10 cellular contexts compared by ENCODE assay signal in the genomic region with DNA sequence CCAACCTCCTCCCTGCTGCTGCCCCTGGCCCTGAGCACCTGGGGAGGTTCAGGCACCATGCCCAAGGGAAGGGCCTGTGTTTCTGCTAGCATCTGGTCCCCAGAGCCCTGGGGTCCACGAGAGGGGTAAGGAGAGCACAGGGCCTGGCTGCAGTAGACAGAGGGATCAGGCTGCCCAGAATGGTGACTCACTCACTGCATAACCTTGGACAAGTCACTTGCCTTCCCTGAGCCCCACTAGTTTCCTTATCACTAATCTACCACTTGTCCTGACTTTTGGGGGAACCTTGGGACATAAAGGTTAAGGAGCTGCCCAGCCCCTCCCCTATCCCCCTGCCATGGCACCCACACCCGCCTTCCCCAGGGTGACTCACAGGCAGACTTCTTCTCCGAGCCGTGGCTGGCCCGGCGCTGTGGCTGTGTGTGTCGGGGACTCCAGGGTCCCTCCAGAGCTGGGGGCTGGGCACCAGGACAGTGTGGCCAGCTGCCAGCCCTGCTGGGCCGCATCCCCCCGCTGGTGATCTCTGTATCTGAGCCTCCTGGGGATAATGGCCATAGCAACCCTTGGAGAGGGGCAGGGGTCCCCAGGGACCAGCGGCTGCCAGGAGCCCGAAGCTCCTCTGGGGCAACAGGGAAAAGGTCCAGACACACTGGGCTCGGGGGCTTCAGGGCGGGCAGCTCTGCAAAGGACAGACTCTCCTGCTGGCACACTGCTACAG. TPM values are rescaled to one million over a fixed set of nuclear protein-coding genes. Genes with fewer than 3 reads are reported as not detected.
DNase-seq lines count a peak whose midpoint lies in the region; ATAC-seq, FAIRE-seq and TF ChIP-seq lines count a peak whose summit lies in the region.
"Had no signal": no experiment of that assay in that cellular context is flagged by ENCODE, and none has a peak within 500 bp of the region (broad histone marks: within the 10 kb centered on the region; RNA-seq: fewer than 3 reads in every experiment).

No MANE protein-coding gene starts in this region.

- FAIRE-seq in astrocyte (lab: Jason Lieb, UNC) = no peak
- FAIRE-seq: islet of Langerhans had no signal

- H2AFZ ChIP-seq in astrocyte (ENCODE audit: low read depth, low read length) = no peak overlapping the region

- peak overlapping the region; percentile 85 for H3K27ac ChIP-seq in CD8-positive, alpha-beta memory T cell (ENCODE audit: low read depth, low read length)
- H3K27ac ChIP-seq in astrocyte (ENCODE audit: low read depth, low read length) = no peak overlapping the region
- no peak overlapping the region for H3K27ac ChIP-seq in prostate gland
- no peak overlapping the region for H3K27ac ChIP-seq in WERI-Rb-1

- H3K4me1 Mint-ChIP-seq in CD8-positive, alpha-beta memory T cell = peaks cover 8 to 16% (median 11%) of the 10 kb centered on the region in 3 donors
- H3K4me1 Mint-ChIP-seq in HFFc6 (ENCODE audit: low read depth) = peaks cover 5% of the 10 kb centered on the region; the same call in 1 of the 2 replicates
- H3K4me1 Mint-ChIP-seq in astrocyte (ENCODE audit: low read depth, unreplicated experiment) = peaks cover 9% of the 10 kb centered on the region
- peaks cover 2 to 16% (median 12%) of the 10 kb centered on the region in 4 donors for H3K4me1 Mint-ChIP-seq in naive thymus-derived CD8-positive, alpha-beta T cell

- no peaks in the 10 kb centered on the region for H3K79me2 ChIP-seq in astrocyte (ENCODE audit: insufficient read depth, low read length)

- H3K27me3 Mint-ChIP-seq in CD8-positive, alpha-beta memory T cell = peaks cover 0 to 2% of the 10 kb centered on the region in 2 donors
- H3K27me3 Mint-ChIP-seq in HFFc6 (ENCODE audit: insufficient read depth) = peaks cover 16% of the 10 kb centered on the region; the same call in 1 of the 2 replicates
- peaks cover 3% of the 10 kb centered on the region for H3K27me3 Mint-ChIP-seq in astrocyte (ENCODE audit: low read depth, unreplicated experiment)
- no peaks in the 10 kb centered on the region for H3K27me3 Mint-ChIP-seq in naive thymus-derived CD8-positive, alpha-beta T cell

- no peaks in the 10 kb centered on the region for H3K27me3 ChIP-seq in CD8-positive, alpha-beta memory T cell (ENCODE audit: insufficient read depth, low read length, poor library complexity, severe bottlenecking)
- peaks cover 1% of the 10 kb centered on the region for H3K27me3 ChIP-seq in astrocyte (ENCODE audit: insufficient read depth, low read length)
- no peaks in the 10 kb centered on the region for H3K27me3 ChIP-seq in prostate gland (replicated peaks; ENCODE audit: insufficient read depth)
- H3K27me3 ChIP-seq in WERI-Rb-1 (ENCODE audit: insufficient read depth, low read depth, severe bottlenecking) = no peaks in the 10 kb centered on the region

- TF ChIP-seq POLR2A in prostate gland (IDR thresholded peaks at IDR 0.05) = no peak

- H3K27ac Mint-ChIP-seq in CD8-positive, alpha-beta memory T cell = peak overlapping the region in 2 of 8 donors; percentile 17 to 25
- H3K27ac Mint-ChIP-seq in HFFc6 (no peak overlapping the region), astrocyte (ENCODE audit: unreplicated experiment) (no peak overlapping the region)
- peak overlapping the region in 2 of 10 donors; percentile 35 to 51 for H3K27ac Mint-ChIP-seq in naive thymus-derived CD8-positive, alpha-beta T cell
- H3K27ac Mint-ChIP-seq: activated CD8-positive, alpha-beta memory T cell treated with anti-CD3 and anti-CD28 coated beads, Interleukin-2, amount 10 ng/mL, durations not matched to agents 7 days and 5 days had no signal

- no peaks in the 10 kb centered on the region for H3K9me3 ChIP-seq in CD8-positive, alpha-beta memory T cell (ENCODE audit: low read length)
- no peaks in the 10 kb centered on the region for H3K9me3 ChIP-seq in astrocyte (ENCODE audit: insufficient read depth, low read depth, low read length)
- no peaks in the 10 kb centered on the region for H3K9me3 ChIP-seq in prostate gland
- H3K9me3 ChIP-seq in WERI-Rb-1 (ENCODE audit: severe bottlenecking) = no peaks in the 10 kb centered on the region

- no peak for TF ChIP-seq CTCF in HFFc6 (IDR thresholded peaks at IDR 0.05)
- TF ChIP-seq CTCF in astrocyte (IDR thresholded peaks at IDR 0.05; ENCODE audit: insufficient read depth, low read depth, low read length) = no peak
- no peak for TF ChIP-seq CTCF in prostate gland (IDR thresholded peaks at IDR 0.05)
- TF ChIP-seq CTCF in WERI-Rb-1 (IDR thresholded peaks at IDR 0.05; ENCODE audit: low read depth, low read length) = no peak

- intact Hi-C loops in prostate gland (cut with DNase I) = loop anchor here (5.0 kb wide), 2 partner anchors 34 to 144 kb away; a partner anchor contains a TSS

- H4K20me1 ChIP-seq in astrocyte (ENCODE audit: insufficient read depth, low read length) = no peaks in the 10 kb centered on the region

- CTCF ChIA-PET in CD8-positive, alpha-beta memory T cell (lab: Charles Lee) = no interaction called here

- POLR2A ChIA-PET in CD8-positive, alpha-beta memory T cell (lab: Charles Lee) = interaction anchor here (0.6 to 2.7 kb wide), 3 partner anchors 8 to 56 kb away, joined by 3 to 26 read pairs (median 5); no protein-coding TSS in a partner anchor
- POLR2A ChIA-PET in naive thymus-derived CD8-positive, alpha-beta T cell (lab: Charles Lee) = interaction anchor here (0.6 to 3.1 kb wide), 3 partner anchors 9 to 410 kb away, joined by 3 to 28 read pairs (median 4); no protein-coding TSS in a partner anchor

- H3K4me2 ChIP-seq in astrocyte (ENCODE audit: low read length) = no peak overlapping the region

- peak overlapping the region in 3 of 7 donors; percentile 29 to 49 (median 39) for H3K4me3 Mint-ChIP-seq in CD8-positive, alpha-beta memory T cell
- H3K4me3 Mint-ChIP-seq in HFFc6 = no peak overlapping the region
- H3K4me3 Mint-ChIP-seq in astrocyte (ENCODE audit: unreplicated experiment) = no peak overlapping the region
- H3K4me3 Mint-ChIP-seq in naive thymus-derived CD8-positive, alpha-beta T cell = peak overlapping the region in 6 of 10 donors; percentile 18 to 50 (median 30)

- peaks cover 0 to 7% (median 6%) of the 10 kb centered on the region in 3 donors for H3K36me3 Mint-ChIP-seq in CD8-positive, alpha-beta memory T cell
- H3K36me3 Mint-ChIP-seq in HFFc6 (ENCODE audit: low read depth) (no peaks in the 10 kb centered on the region), astrocyte (ENCODE audit: low read depth, unreplicated experiment) (peaks cover 3% of the 10 kb centered on the region)
- peaks cover 0 to 7% (median 2%) of the 10 kb centered on the region in 3 donors for H3K36me3 Mint-ChIP-seq in naive thymus-derived CD8-positive, alpha-beta T cell
- H3K36me3 Mint-ChIP-seq: activated CD8-positive, alpha-beta memory T cell treated with anti-CD3 and anti-CD28 coated beads, Interleukin-2, amount 10 ng/mL, durations not matched to agents 7 days and 5 days had no signal

- H3K4me3 ChIP-seq in CD8-positive, alpha-beta memory T cell (ENCODE audit: low read length) = no peak overlapping the region
- H3K4me3 ChIP-seq in astrocyte (ENCODE audit: insufficient read depth, low read depth, low read length) = no peak overlapping the region
- H3K4me3 ChIP-seq in prostate gland = no peak overlapping the region
- no peak overlapping the region for H3K4me3 ChIP-seq in WERI-Rb-1 (ENCODE audit: low read depth, low read length)

- DNase-seq in CD8-positive, alpha-beta memory T cell = no peak
- DNase-seq in HFFc6 (peak; percentile 12), astrocyte (ENCODE audit: low read depth) (peak; percentile 24), prostate gland (ENCODE audit: low spot score) (no peak), WERI-Rb-1 (no peak)
- no peak for DNase-seq in naive thymus-derived CD8-positive, alpha-beta T cell
- no peak for DNase-seq in stimulated activated CD4-positive, alpha-beta T cell treated with anti-CD3 and anti-CD28 coated beads, Interleukin-4, amount 100 ng/mL, for 1 hour
- DNase-seq: activated CD8-positive, alpha-beta memory T cell treated with anti-CD3 and anti-CD28 coated beads, Interleukin-2, amount 10 ng/mL, durations not matched to agents 7 days and 5 days had no signal

- H3K36me3 ChIP-seq in CD8-positive, alpha-beta memory T cell (ENCODE audit: insufficient read depth, low read length) = peaks cover 4% of the 10 kb centered on the region
- H3K36me3 ChIP-seq in astrocyte (ENCODE audit: insufficient read depth, low read length) (no peaks in the 10 kb centered on the region), prostate gland (no peaks in the 10 kb centered on the region), WERI-Rb-1 (no peaks in the 10 kb centered on the region)

- ATAC-seq in naive thymus-derived CD8-positive, alpha-beta T cell = no peak
- ATAC-seq: activated CD8-positive, alpha-beta memory T cell treated with anti-CD3 and anti-CD28 coated beads, Interleukin-2, amount 10 ng/mL, durations not matched to agents 7 days and 5 days had no signal

- H3K4me1 ChIP-seq in CD8-positive, alpha-beta memory T cell (ENCODE audit: insufficient read depth, low read length) = peaks cover 16% of the 10 kb centered on the region
- peaks cover 11% of the 10 kb centered on the region for H3K4me1 ChIP-seq in astrocyte (ENCODE audit: insufficient read depth, low read length)
- no peaks in the 10 kb centered on the region for H3K4me1 ChIP-seq in prostate gland (replicated peaks)

- H3K9ac ChIP-seq in astrocyte (ENCODE audit: low read length) = no peak overlapping the region

- H3K9me3 Mint-ChIP-seq in CD8-positive, alpha-beta memory T cell = no peaks in the 10 kb centered on the region
- H3K9me3 Mint-ChIP-seq in HFFc6 (no peaks in the 10 kb centered on the region), astrocyte (ENCODE audit: unreplicated experiment) (no peaks in the 10 kb centered on the region)
- no peaks in the 10 kb centered on the region for H3K9me3 Mint-ChIP-seq in naive thymus-derived CD8-positive, alpha-beta T cell
- H3K9me3 Mint-ChIP-seq: T-helper 1 cell treated with Interleukin-12 subunit alpha and Interleukin-12 subunit beta and Interleukin-4 antibody, amounts not matched to agents 30 μg/mL and 1 μg/mL, for 36 hours had no signal

- WGBS in prostate gland = 69% methylated on average over 13 of the region's 13 CpGs

RNA-seq across cellular contexts. Expression of a gene that starts 4.0 kb away (rescaled TPM):
- 1 to 10 TPM; 6.8 to 7.8 TPM for total RNA-seq in CD8-positive, alpha-beta memory T cell
- 12.7 TPM for polyA plus RNA-seq in CD8-positive, alpha-beta memory T cell
- total RNA-seq in HFFc6 (2021; fragmentation: NEBNext Ultra II Directional; extraction: Animal tissue kit (Norgen Biotek cat#: 25700)) = 1 to 10 TPM; 5.5 to 9.0 (median 7.2) TPM
- total RNA-seq in astrocyte = 5.7 and 7.4 TPM in 2 replicates
- total RNA-seq in naive thymus-derived CD8-positive, alpha-beta T cell = 10 to 100 TPM; 11.9 to 12.7 TPM
- polyA plus RNA-seq in naive thymus-derived CD8-positive, alpha-beta T cell = 1 to 10 TPM; 6.4 to 8.9 (median 7.7) TPM
- total RNA-seq in prostate gland = 10 to 100 TPM; 13.1 to 18.8 TPM

RNA-seq across cellular contexts. Expression of a gene that starts 28.6 kb away (rescaled TPM):
- 1 to 10 TPM; 5.2 to 5.6 TPM for total RNA-seq in CD8-positive, alpha-beta memory T cell
- polyA plus RNA-seq in CD8-positive, alpha-beta memory T cell = 2.6 TPM
- total RNA-seq in HFFc6 (2021; fragmentation: NEBNext Ultra II Directional; extraction: Animal tissue kit (Norgen Biotek cat#: 25700)) = 10 to 100 TPM in 1 of 6 experiments, 1 to 10 TPM in 5; 6.5 to 11.8 (median 7.5) TPM
- 8.2 and 8.6 TPM in 2 replicates for total RNA-seq in astrocyte
- 1 to 10 TPM; 8.8 to 9.6 TPM for total RNA-seq in naive thymus-derived CD8-positive, alpha-beta T cell
- polyA plus RNA-seq in naive thymus-derived CD8-positive, alpha-beta T cell = 1 to 10 TPM; 1.7 to 2.9 (median 2.7) TPM
- total RNA-seq in prostate gland = 10 to 100 TPM in 1 of 2 donors, 1 to 10 TPM in 1; 5.5 to 12.9 TPM

RNA-seq across cellular contexts. Expression of a gene that starts 52.6 kb away (rescaled TPM):
- not detected for total RNA-seq in CD8-positive, alpha-beta memory T cell
- polyA plus RNA-seq in CD8-positive, alpha-beta memory T cell = not detected
- 100 to 1,000 TPM in 1 of 6 experiments, 10 to 100 TPM in 5; 77.3 to 106 (median 81.2) TPM for total RNA-seq in HFFc6 (2021; fragmentation: NEBNext Ultra II Directional; extraction: Animal tissue kit (Norgen Biotek cat#: 25700))
- total RNA-seq in astrocyte (117 and 140 TPM in 2 replicates), prostate gland (10 to 100 TPM; 14.8 to 17.7 TPM)
- not detected for total RNA-seq in naive thymus-derived CD8-positive, alpha-beta T cell
- polyA plus RNA-seq in naive thymus-derived CD8-positive, alpha-beta T cell = not detected
- total RNA-seq: activated CD8-positive, alpha-beta memory T cell treated with anti-CD3 and anti-CD28 coated beads, Interleukin-2, amount 10 ng/mL, durations not matched to agents 7 days and 5 days had no signal

Comparison
In these comparisons a context has a peak if more than half of its experiments do, and no peak if none do; other contexts are left out.
1. DNase-seq: peak in HFFc6 (single experiment) and astrocyte (single experiment); none in CD8-positive, alpha-beta memory T cell (0 of 5), naive thymus-derived CD8-positive, alpha-beta T cell (0 of 10), prostate gland (single experiment), stimulated activated CD4-positive, alpha-beta T cell treated with anti-CD3 and anti-CD28 coated beads, Interleukin-4, amount 100 ng/mL, for 1 hour (single experiment) and WERI-Rb-1 (single experiment).
2. H3K4me3 Mint-ChIP-seq: peak in naive thymus-derived CD8-positive, alpha-beta T cell (6 of 10); none in HFFc6 (single experiment) and astrocyte (single experiment).
3. RNA of a gene that starts 52.6 kb away (total RNA-seq): 117 to 140 TPM in astrocyte, 77.3 to 106 TPM in HFFc6 and 14.8 to 17.7 TPM in prostate gland; not detected in naive thymus-derived CD8-positive, alpha-beta T cell and not detected in CD8-positive, alpha-beta memory T cell; every median in the first group is over 10 times any median in the second.